ENCODE assay signal across 19 cellular contexts in the genomic region with DNA sequence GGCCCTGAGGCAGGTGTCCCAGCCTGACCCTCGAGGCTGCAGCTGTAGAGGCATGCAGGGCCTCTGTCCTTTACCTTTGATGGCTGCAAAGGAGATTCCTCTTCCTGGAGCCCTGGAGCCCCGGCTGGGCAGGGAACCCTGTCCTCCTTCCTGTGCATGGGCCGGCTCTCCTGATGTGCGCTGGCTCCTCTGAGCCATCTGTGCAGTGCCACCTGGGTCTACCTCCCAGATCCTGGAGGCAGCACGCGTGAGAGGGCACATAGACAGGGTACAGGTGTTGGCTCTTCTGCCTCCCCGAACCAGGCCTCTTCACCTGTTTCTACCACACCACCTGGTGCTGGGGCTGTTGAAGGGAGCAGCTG.
A peak's percentile ranks its signal among the peaks of the same experiment; 100 is the strongest.
DNase-seq lines count a peak whose midpoint lies in the region; ATAC-seq, FAIRE-seq and TF ChIP-seq lines count a peak whose summit lies in the region.
"Had no signal": no experiment of that assay in that cellular context is flagged by ENCODE, and none has a peak within 500 bp of the region (broad histone marks: within the 10 kb centered on the region; RNA-seq: fewer than 3 reads in every experiment).

No MANE protein-coding gene starts in this region.

- H3K4me2 ChIP-seq in PC-3 (ENCODE audit: low read length), result peak overlapping the region; percentile 55
- H3K4me2 ChIP-seq: hepatocyte had no signal

- no TSS peak for BruUV-seq in PC-3 (replicated peaks; lab: Mats Ljungman, UMichigan)

- no peak overlapping the region for H3K27ac Mint-ChIP-seq in activated CD8-positive, alpha-beta memory T cell treated with anti-CD3 and anti-CD28 coated beads, Interleukin-2, amount 10 ng/mL, durations not matched to agents 7 days and 5 days
- H3K27ac Mint-ChIP-seq: activated naive CD4-positive, alpha-beta T cell treated with anti-CD3 and anti-CD28 coated beads, Interleukin-2, amount 10 ng/mL, durations not matched to agents 7 days and 5 days; activated T-cell treated with anti-CD3 and anti-CD28 coated beads, Interleukin-2, amount 50 U/mL, for 24 hours; naive thymus-derived CD8-positive, alpha-beta T cell had no signal

- no peak overlapping the region for H2AFZ ChIP-seq in PC-3 (ENCODE audit: low read length)
- H2AFZ ChIP-seq: hepatocyte had no signal

- H3K27ac ChIP-seq in HEK293 (ENCODE audit: extremely low read depth, low read depth, low read length) (peak overlapping the region; percentile 49; the same call in 1 of the 2 replicates), PC-3 (ENCODE audit: low read length) (peak overlapping the region; percentile 44), skeletal muscle tissue (ENCODE audit: low read depth, low read length) (peak overlapping the region; percentile 56), caudate nucleus (ENCODE audit: low read depth, low read length) (no peak overlapping the region)
- H3K27ac ChIP-seq: hepatocyte, uterus had no signal

- no peaks in the 10 kb centered on the region for H4K20me1 ChIP-seq in PC-3 (ENCODE audit: low read length)

- H3K79me2 ChIP-seq in PC-3 (ENCODE audit: low read length), result no peaks in the 10 kb centered on the region
- H3K79me2 ChIP-seq: hepatocyte had no signal

- no peaks in the 10 kb centered on the region for H3K9me3 Mint-ChIP-seq in activated CD8-positive, alpha-beta memory T cell treated with anti-CD3 and anti-CD28 coated beads, Interleukin-2, amount 10 ng/mL, durations not matched to agents 7 days and 5 days (ENCODE audit: low read depth)
- H3K9me3 Mint-ChIP-seq: activated naive CD4-positive, alpha-beta T cell treated with anti-CD3 and anti-CD28 coated beads, Interleukin-2, amount 10 ng/mL, durations not matched to agents 7 days and 5 days; activated T-cell treated with anti-CD3 and anti-CD28 coated beads, Interleukin-2, amount 50 U/mL, for 24 hours; naive thymus-derived CD8-positive, alpha-beta T cell had no signal

- FAIRE-seq in HTR-8/SVneo (lab: Jason Lieb, UNC), result no peak
- FAIRE-seq: keratinocyte, small intestine had no signal

- H3K4me3 ChIP-seq in HEK293 (ENCODE audit: low read depth, low read length) (no peak overlapping the region), PC-3 (ENCODE audit: low read length) (no peak overlapping the region), skeletal muscle tissue (ENCODE audit: low read length in 3 of 3) (no peak overlapping the region)
- H3K4me3 ChIP-seq: hepatocyte, uterus had no signal

- H3K4me3 Mint-ChIP-seq in activated CD8-positive, alpha-beta memory T cell treated with anti-CD3 and anti-CD28 coated beads, Interleukin-2, amount 10 ng/mL, durations not matched to agents 7 days and 5 days, result no peak overlapping the region
- H3K4me3 Mint-ChIP-seq: activated naive CD4-positive, alpha-beta T cell treated with anti-CD3 and anti-CD28 coated beads, Interleukin-2, amount 10 ng/mL, durations not matched to agents 7 days and 5 days; activated T-cell treated with anti-CD3 and anti-CD28 coated beads, Interleukin-2, amount 50 U/mL, for 24 hours; naive thymus-derived CD8-positive, alpha-beta T cell had no signal

- H3K4me1 ChIP-seq in HEK293 (ENCODE audit: control insufficient read depth, insufficient read depth, low read length) (peaks cover 27% of the 10 kb centered on the region), PC-3 (ENCODE audit: insufficient read depth, low read length) (peaks cover 36% of the 10 kb centered on the region), skeletal muscle tissue (ENCODE audit: control insufficient read depth in 3 of 3, insufficient read depth in 3 of 3, low read length in 3 of 3) (peaks cover 13 to 39% (median 35%) of the 10 kb centered on the region in 3 donors)
- H3K4me1 ChIP-seq: uterus had no signal

- ATAC-seq in PC-3, result no peak
- no peak for ATAC-seq in activated CD8-positive, alpha-beta memory T cell treated with anti-CD3 and anti-CD28 coated beads, Interleukin-2, amount 10 ng/mL, durations not matched to agents 7 days and 5 days
- ATAC-seq: naive thymus-derived CD8-positive, alpha-beta T cell; Right ventricle myocardium inferior had no signal

- CTCF ChIA-PET in HEK293 (lab: Yijun Ruan, JAX) (interaction anchor here (0.6 to 0.7 kb wide), 3 partner anchors 11 to 69 kb away, joined by 3 to 4 read pairs (median 3); no protein-coding TSS in a partner anchor), PC-3 (lab: Charles Lee) (no interaction called here)
- CTCF ChIA-PET in activated CD8-positive, alpha-beta memory T cell treated with anti-CD3 and anti-CD28 coated beads, Interleukin-2, amount 10 ng/mL, durations not matched to agents 7 days and 5 days (lab: Charles Lee), result no interaction called here

- H3K36me3 Mint-ChIP-seq in activated CD8-positive, alpha-beta memory T cell treated with anti-CD3 and anti-CD28 coated beads, Interleukin-2, amount 10 ng/mL, durations not matched to agents 7 days and 5 days, result no peaks in the 10 kb centered on the region
- H3K36me3 Mint-ChIP-seq: activated naive CD4-positive, alpha-beta T cell treated with anti-CD3 and anti-CD28 coated beads, Interleukin-2, amount 10 ng/mL, durations not matched to agents 7 days and 5 days had no signal

- H3K9me2 ChIP-seq in PC-3 (replicated peaks; ENCODE audit: low read length), result no peaks in the 10 kb centered on the region

- no peak overlapping the region for H3K9ac ChIP-seq in PC-3 (ENCODE audit: low read length)
- H3K9ac ChIP-seq in skeletal muscle tissue (ENCODE audit: low read depth in 1 of 3, low read length in 3 of 3), result peak overlapping the region in 2 of 3 donors; percentile 25 to 66

- no peaks in the 10 kb centered on the region for H3K36me3 ChIP-seq in HEK293 (ENCODE audit: control insufficient read depth in 2 of 2, insufficient read depth in 1 of 2, low read length in 2 of 2)
- H3K36me3 ChIP-seq in PC-3 (ENCODE audit: low read depth, low read length), result no peaks in the 10 kb centered on the region
- peaks cover 0 to 4% (median 0%) of the 10 kb centered on the region in 3 donors for H3K36me3 ChIP-seq in skeletal muscle tissue (ENCODE audit: control insufficient read depth in 3 of 3, insufficient read depth in 3 of 3, low read length in 3 of 3)
- H3K36me3 ChIP-seq: uterus had no signal

- DNase-seq in NCI-H2081 treated with DMSO at 0.1 percent for 48 hours (lab: John Stamatoyannopoulos, UW) (peak; percentile 83), PC-3 (no peak), caudate nucleus (lab: John Stamatoyannopoulos, UW) (no peak), HTR-8/SVneo (ENCODE audit: insufficient read length, low spot score) (no peak)
- no peak for DNase-seq in activated CD8-positive, alpha-beta memory T cell treated with anti-CD3 and anti-CD28 coated beads, Interleukin-2, amount 10 ng/mL, durations not matched to agents 7 days and 5 days
- DNase-seq: activated CD4-positive, alpha-beta T cell treated with anti-CD3 and anti-CD28 coated beads, Interleukin-2, amount 50 U/mL, for 4 hours; activated naive CD4-positive, alpha-beta T cell treated with anti-CD3 and anti-CD28 coated beads, Interleukin-2, amount 10 ng/mL, durations not matched to agents 7 days and 5 days; activated T-cell treated with anti-CD3 and anti-CD28 coated beads, Interleukin-2, amount 50 U/mL, for 24 hours; AML-193; mammary epithelial cell; naive thymus-derived CD8-positive, alpha-beta T cell; small intestine; stimulated activated CD4-positive, alpha-beta T cell treated with anti-CD3 and anti-CD28 coated beads, Interleukin-4, amount 100 ng/mL, for 24 hours; uterus had no signal

- POLR2A ChIA-PET in HEK293 (lab: Yijun Ruan, JAX) (no interaction called here), PC-3 (lab: Charles Lee; ENCODE audit: unreplicated experiment) (no interaction called here)

- intact Hi-C loops in PC-3 (cut with micrococcal nuclease), result no loop called here

- H3K9me3 ChIP-seq in HEK293 (ENCODE audit: control insufficient read depth, insufficient read depth, low read depth, low read length) (no peaks in the 10 kb centered on the region), PC-3 (ENCODE audit: low read length) (no peaks in the 10 kb centered on the region), skeletal muscle tissue (ENCODE audit: control insufficient read depth in 3 of 3, low read length in 3 of 3) (no peaks in the 10 kb centered on the region)
- H3K9me3 ChIP-seq: uterus had no signal

- TF ChIP-seq CTCF in HEK293 (tag by site-specific recombination; IDR thresholded peaks at IDR 0.05) (no peak), PC-3 (conservative IDR thresholded peaks at IDR 0.05; ENCODE audit: low read depth, low read length) (no peak)

- no peaks in the 10 kb centered on the region for H3F3A ChIP-seq in PC-3 (ENCODE audit: low read length, unreplicated experiment)

- H3K4me1 Mint-ChIP-seq in activated CD8-positive, alpha-beta memory T cell treated with anti-CD3 and anti-CD28 coated beads, Interleukin-2, amount 10 ng/mL, durations not matched to agents 7 days and 5 days, result peaks cover 12% of the 10 kb centered on the region

- H3K27me3 Mint-ChIP-seq in activated CD8-positive, alpha-beta memory T cell treated with anti-CD3 and anti-CD28 coated beads, Interleukin-2, amount 10 ng/mL, durations not matched to agents 7 days and 5 days, result no peaks in the 10 kb centered on the region
- H3K27me3 Mint-ChIP-seq: activated naive CD4-positive, alpha-beta T cell treated with anti-CD3 and anti-CD28 coated beads, Interleukin-2, amount 10 ng/mL, durations not matched to agents 7 days and 5 days; activated T-cell treated with anti-CD3 and anti-CD28 coated beads, Interleukin-2, amount 50 U/mL, for 24 hours; naive thymus-derived CD8-positive, alpha-beta T cell had no signal

- no peaks in the 10 kb centered on the region for H3K27me3 ChIP-seq in PC-3 (ENCODE audit: low read length)
- H3K27me3 ChIP-seq in skeletal muscle tissue (ENCODE audit: control insufficient read depth in 3 of 3, insufficient read depth in 3 of 3, low read length in 3 of 3), result no peaks in the 10 kb centered on the region
- H3K27me3 ChIP-seq: hepatocyte, uterus had no signal

TF ChIP-seq in HEK293, 187 proteins besides CTCF, POLR2A, EP300 and RAD21 (continues in another document):
- TF ChIP-seq, protein P1, sequence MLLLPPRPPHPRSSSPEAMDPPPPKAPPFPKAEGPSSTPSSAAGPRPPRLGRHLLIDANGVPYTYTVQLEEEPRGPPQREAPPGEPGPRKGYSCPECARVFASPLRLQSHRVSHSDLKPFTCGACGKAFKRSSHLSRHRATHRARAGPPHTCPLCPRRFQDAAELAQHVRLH (tag by site-specific recombination; IDR thresholded peaks at IDR 0.05), result no peak
- TF ChIP-seq MEIS1 (CRISPR knock-in tag; IDR thresholded peaks at IDR 0.05; ENCODE audit: borderline replicate concordance), result no peak
- peak; percentile 56; the same call in 1 of the 2 replicates for TF ChIP-seq ZBTB20 (tag by site-specific recombination; IDR thresholded peaks at IDR 0.05)
